9 cellular contexts compared by ENCODE assay signal in genomic region chr12:50507474-50507838, GRCh38. TPM values are rescaled to one million over a fixed set of nuclear protein-coding genes. Genes with fewer than 3 reads are reported as not detected.
A peak's percentile ranks its signal among the peaks of the same experiment; 100 is the strongest.
DNase-seq lines count a peak whose midpoint lies in the region; ATAC-seq and TF ChIP-seq lines count a peak whose summit lies in the region.
"Had no signal": no experiment of that assay in that cellular context is flagged by ENCODE, and none has a peak within 500 bp of the region (broad histone marks: within the 10 kb centered on the region; RNA-seq: fewer than 3 reads in every experiment).

No MANE protein-coding gene starts in this region.

- intact Hi-C loops in activated CD4-positive, alpha-beta T cell treated with anti-CD3 and anti-CD28 coated beads for 36 hours (cut with DNase I, micrococcal nuclease): loop anchor here (5.0 to 10.0 kb wide), 3 partner anchors 115 to 517 kb away; partner anchors contain the start of gene SLC11A2 (in 1 of the 2)

- no peak for ATAC-seq in activated CD4-positive, alpha-beta T cell treated with anti-CD3 and anti-CD28 coated beads for 36 hours
- ATAC-seq in activated T-helper 17 cell treated with anti-CD3 and anti-CD28 coated beads, Interleukin-2, amount 50 U/mL, for 72 hours (replicated peaks): no peak

- peak overlapping the region; percentile 70 for H3K4me3 ChIP-seq in smooth muscle cell
- no peak overlapping the region for H3K4me3 ChIP-seq in HAP-1

- peaks cover 20% of the 10 kb centered on the region for H3K4me1 ChIP-seq in smooth muscle cell (ENCODE audit: low read depth)
- H3K4me1 ChIP-seq in HAP-1: peaks cover 22% of the 10 kb centered on the region

- H3K27me3 Mint-ChIP-seq in activated CD4-positive, alpha-beta T cell treated with anti-CD3 and anti-CD28 coated beads for 36 hours: no peaks in the 10 kb centered on the region
- H3K27me3 Mint-ChIP-seq in activated T-helper 17 cell treated with anti-CD3 and anti-CD28 coated beads, Interleukin-2, amount 50 U/mL, for 72 hours: no peaks in the 10 kb centered on the region

- no peaks in the 10 kb centered on the region for H3K9me3 ChIP-seq in smooth muscle cell (replicated peaks; ENCODE audit: low read depth)
- H3K9me3 ChIP-seq in HAP-1: no peaks in the 10 kb centered on the region

- WGBS in smooth muscle cell (ENCODE audit: low lambda C conversion rate): 82% methylated on average over 11 of the region's 11 CpGs

- peak overlapping the region; percentile 88 for H3K9ac ChIP-seq in smooth muscle cell (ENCODE audit: low read depth)

- peaks cover 11% of the 10 kb centered on the region for H3K36me3 Mint-ChIP-seq in activated CD4-positive, alpha-beta T cell treated with anti-CD3 and anti-CD28 coated beads for 36 hours (ENCODE audit: low read depth)
- no peaks in the 10 kb centered on the region for H3K36me3 Mint-ChIP-seq in activated T-helper 17 cell treated with anti-CD3 and anti-CD28 coated beads, Interleukin-2, amount 50 U/mL, for 72 hours (ENCODE audit: low read depth)

- peaks cover 49% of the 10 kb centered on the region for H3K4me1 Mint-ChIP-seq in activated CD4-positive, alpha-beta T cell treated with anti-CD3 and anti-CD28 coated beads for 36 hours
- H3K4me1 Mint-ChIP-seq in activated T-helper 17 cell treated with anti-CD3 and anti-CD28 coated beads, Interleukin-2, amount 50 U/mL, for 72 hours: peaks cover 36% of the 10 kb centered on the region

- H3K27ac ChIP-seq in layer of hippocampus (ENCODE audit: low read depth, low read length) (peak overlapping the region; percentile 98), smooth muscle cell (ENCODE audit: low read depth) (peak overlapping the region; percentile 76)

- no peaks in the 10 kb centered on the region for H3F3A ChIP-seq in smooth muscle cell (ENCODE audit: low read depth)

- TF ChIP-seq CTCF in smooth muscle cell (IDR thresholded peaks at IDR 0.05; ENCODE audit: borderline replicate concordance, insufficient read depth, poor library complexity, severe bottlenecking) (no peak), GM10248 (IDR thresholded peaks at IDR 0.05; ENCODE audit: control extremely low read depth, extremely low read depth, low read depth, missing control alignments) (no peak)

- CTCF ChIA-PET in activated CD4-positive, alpha-beta T cell treated with anti-CD3 and anti-CD28 coated beads for 36 hours (lab: Charles Lee): interaction anchor here (0.6 to 5.0 kb wide), 12 partner anchors 9 to 332 kb away, joined by 3 to 58 read pairs (median 4); no protein-coding TSS in a partner anchor
- CTCF ChIA-PET in GM10248 (lab: Yijun Ruan, JAX): interaction anchor here (1.1 to 7.7 kb wide), 7 partner anchors 12 to 834 kb away, joined by 3 to 75 read pairs (median 6); partner anchors contain the start of gene ATF1

- H3K36me3 ChIP-seq in smooth muscle cell (ENCODE audit: low read depth) (no peaks in the 10 kb centered on the region), HAP-1 (replicated peaks) (no peaks in the 10 kb centered on the region; the same call in 1 of the 2 replicates)

- no peak overlapping the region for H2AFZ ChIP-seq in smooth muscle cell (ENCODE audit: low read depth)

- in situ Hi-C loops in HAP-1 (cut with MboI; ENCODE audit: low sequenced_read_pairs): loop anchor here (10.0 to 25.0 kb wide), 2 partner anchors 117 to 230 kb away; no protein-coding TSS in a partner anchor

- H4K20me1 ChIP-seq in smooth muscle cell (ENCODE audit: low read depth): peaks cover 52% of the 10 kb centered on the region

- no peaks in the 10 kb centered on the region for H3K9me3 Mint-ChIP-seq in activated CD4-positive, alpha-beta T cell treated with anti-CD3 and anti-CD28 coated beads for 36 hours (ENCODE audit: low read depth)
- no peaks in the 10 kb centered on the region for H3K9me3 Mint-ChIP-seq in activated T-helper 17 cell treated with anti-CD3 and anti-CD28 coated beads, Interleukin-2, amount 50 U/mL, for 72 hours

- POLR2A ChIA-PET in activated CD4-positive, alpha-beta T cell treated with anti-CD3 and anti-CD28 coated beads for 36 hours (lab: Charles Lee): interaction anchor here (0.6 to 2.8 kb wide), 6 partner anchors 10 to 181 kb away, joined by 3 to 11 read pairs (median 5); no protein-coding TSS in a partner anchor
- POLR2A ChIA-PET in GM10248 (lab: Yijun Ruan, JAX): no interaction called here

- H3K4me2 ChIP-seq in smooth muscle cell: peak overlapping the region; percentile 99

- peaks cover 72% of the 10 kb centered on the region for H3K79me2 ChIP-seq in smooth muscle cell (ENCODE audit: low read depth)

- H3K4me3 Mint-ChIP-seq in activated CD4-positive, alpha-beta T cell treated with anti-CD3 and anti-CD28 coated beads for 36 hours: peak overlapping the region; percentile 98
- peak overlapping the region; percentile 88 for H3K4me3 Mint-ChIP-seq in activated T-helper 17 cell treated with anti-CD3 and anti-CD28 coated beads, Interleukin-2, amount 50 U/mL, for 72 hours

- H3K27ac Mint-ChIP-seq in activated CD4-positive, alpha-beta T cell treated with anti-CD3 and anti-CD28 coated beads for 36 hours: peak overlapping the region; percentile 96
- peak overlapping the region; percentile 89 for H3K27ac Mint-ChIP-seq in activated T-helper 17 cell treated with anti-CD3 and anti-CD28 coated beads, Interleukin-2, amount 50 U/mL, for 72 hours

- peak; percentile 15 for DNase-seq in activated CD4-positive, alpha-beta T cell treated with anti-CD3 and anti-CD28 coated beads for 36 hours
- DNase-seq in activated CD4-positive, alpha-beta T cell treated with anti-CD3 and anti-CD28 coated beads for 4 hours: no peak
- no peak for DNase-seq in smooth muscle cell (lab: John Stamatoyannopoulos, UW; ENCODE audit: unreplicated experiment)
- no peak for DNase-seq in GM10248 (ENCODE audit: extremely low spot score)
- no peak for DNase-seq in HAP-1 (ENCODE audit: low spot score in 2 of 2)
- DNase-seq in 8988T: no peak
- DNase-seq: activated effector memory CD4-positive, alpha-beta T cell treated with Interleukin-2 at 50 U/mL for 16 hours had no signal

- H3K27me3 ChIP-seq in layer of hippocampus (ENCODE audit: control insufficient read depth, insufficient read depth, low read length) (no peaks in the 10 kb centered on the region), smooth muscle cell (ENCODE audit: low read depth) (no peaks in the 10 kb centered on the region), HAP-1 (ENCODE audit: low read depth) (no peaks in the 10 kb centered on the region)

RNA-seq across cellular contexts. Expression of gene DIP2B, which starts 2.7 kb away (rescaled TPM):
- total RNA-seq in activated CD4-positive, alpha-beta T cell treated with anti-CD3 and anti-CD28 coated beads for 36 hours: 10 to 100 TPM; 29.2 to 29.4 TPM
- 10 to 100 TPM; 18.6 to 20.1 TPM for total RNA-seq in activated T-helper 17 cell treated with anti-CD3 and anti-CD28 coated beads, Interleukin-2, amount 50 U/mL, for 72 hours
- 35.2 and 36.6 TPM in 2 replicates for total RNA-seq in smooth muscle cell
- 5.8 and 14.4 TPM in 2 replicates for polyA plus RNA-seq in smooth muscle cell
